Comparison of ENCODE assay signal across 8 cellular contexts in the genomic region with DNA sequence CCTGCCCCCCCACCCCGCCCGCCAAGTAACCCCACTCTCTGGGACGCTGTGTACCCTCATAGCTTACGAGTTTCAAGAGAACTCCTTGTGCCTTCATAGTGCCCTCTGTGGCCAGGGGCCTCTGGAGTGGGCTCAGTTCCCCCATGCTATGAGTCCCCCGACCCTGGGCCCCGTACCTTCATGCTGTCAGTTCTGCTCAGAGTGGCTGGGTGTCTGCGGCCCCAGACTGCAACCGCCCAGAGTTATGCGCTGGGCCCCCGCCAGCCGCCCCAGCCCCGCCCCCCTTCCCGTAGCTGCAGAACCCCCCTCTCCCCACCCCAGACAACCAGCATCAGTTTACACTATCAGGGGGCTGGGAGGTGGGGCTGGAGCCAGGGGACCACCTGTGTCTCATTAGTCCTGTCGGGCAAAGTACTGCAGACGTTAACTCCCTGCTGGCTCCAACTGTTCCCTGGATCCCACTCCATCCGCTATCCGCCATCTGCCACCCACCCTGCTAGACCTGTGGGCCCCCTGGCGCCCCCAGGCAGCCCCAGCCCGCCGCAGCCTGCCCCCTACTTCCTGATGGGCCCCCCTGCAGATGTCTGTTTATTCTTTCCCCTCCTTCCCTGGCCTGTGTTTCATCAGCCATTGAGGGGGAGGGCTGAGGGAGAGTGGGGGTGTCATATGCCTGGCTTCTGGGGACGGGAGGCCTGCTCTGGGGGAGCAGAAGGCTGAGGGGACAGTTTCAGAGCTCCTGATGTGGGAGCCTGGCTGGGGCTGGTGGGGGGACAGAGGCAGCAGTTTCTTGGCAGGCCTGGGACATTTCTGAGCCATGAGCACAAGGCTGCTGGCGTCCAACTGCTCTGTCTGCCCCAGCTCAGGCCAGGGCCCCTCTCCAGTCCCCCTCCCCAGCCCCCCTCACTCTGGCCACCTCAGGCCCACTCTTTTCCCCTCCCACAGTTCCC. TPM values are rescaled to one million over a fixed set of nuclear protein-coding genes. Genes with fewer than 3 reads are reported as not detected.
A peak's percentile ranks its signal among the peaks of the same experiment; 100 is the strongest.
DNase-seq lines count a peak whose midpoint lies in the region; ATAC-seq and TF ChIP-seq lines count a peak whose summit lies in the region.
"Had no signal": no experiment of that assay in that cellular context is flagged by ENCODE, and none has a peak within 500 bp of the region (broad histone marks: within the 10 kb centered on the region; RNA-seq: fewer than 3 reads in every experiment).

A gene with protein sequence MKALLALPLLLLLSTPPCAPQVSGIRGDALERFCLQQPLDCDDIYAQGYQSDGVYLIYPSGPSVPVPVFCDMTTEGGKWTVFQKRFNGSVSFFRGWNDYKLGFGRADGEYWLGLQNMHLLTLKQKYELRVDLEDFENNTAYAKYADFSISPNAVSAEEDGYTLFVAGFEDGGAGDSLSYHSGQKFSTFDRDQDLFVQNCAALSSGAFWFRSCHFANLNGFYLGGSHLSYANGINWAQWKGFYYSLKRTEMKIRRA (minus strand): TSS at position 217 of the 947 bp plus-strand sequence. CDS start 35 bp downstream, at position 182.

- H3K27ac ChIP-seq in adipose tissue (ENCODE audit: low read depth, low read length) = peak within 1 kb of the TSS; percentile 60
- H3K27ac ChIP-seq in spleen = peak within 1 kb of the TSS in 7 of 8 donors; percentile 64 to 83 (median 73)

- 10 to 21% (median 13%) methylated on average over 22 of the region's 22 CpGs for WGBS in adipose tissue, 3 donors
- 14 to 19% (median 16%) methylated on average over 14 to 22 of the region's 22 CpGs for WGBS in spleen, 5 donors

- ATAC-seq in HG02763 (IDR thresholded peaks at IDR 0.05; ENCODE audit: unreplicated experiment) (no peak), HG03565 (IDR thresholded peaks at IDR 0.05; ENCODE audit: unreplicated experiment) (no peak)

- H3K4me3 ChIP-seq in MG63 (no peak within 1 kb of the TSS), iPS-15b (ENCODE audit: low read depth, low read length) (peak within 1 kb of the TSS; percentile 8), spleen (no peak within 1 kb of the TSS)

- H3K4me1 ChIP-seq in iPS-15b (ENCODE audit: control insufficient read depth, insufficient read depth, low read length) = peaks cover 15% of the 10 kb centered on the region
- H3K4me1 ChIP-seq in spleen = peaks cover 3 to 86% (median 45%) of the 10 kb centered on the region in 6 donors

- H3K27me3 ChIP-seq in MG63 (no peaks in the 10 kb centered on the region), iPS-15b (ENCODE audit: control insufficient read depth, insufficient read depth, low read length) (no peaks in the 10 kb centered on the region), spleen (replicated peaks in 1 of 7) (peaks cover 0 to 9% (median 0%) of the 10 kb centered on the region in 7 donors)

- no peak for TF ChIP-seq CTCF in spleen (IDR thresholded peaks at IDR 0.05 in 8 of 11, conservative IDR thresholded peaks at IDR 0.05 in 3 of 11)

- intact Hi-C loops in spleen (cut with DNase I; ENCODE audit: low total_unique reads) = no loop called here

- H3K9me3 ChIP-seq in MG63 (no peaks in the 10 kb centered on the region), iPS-15b (ENCODE audit: control insufficient read depth, insufficient read depth, low read length) (no peaks in the 10 kb centered on the region), spleen (no peaks in the 10 kb centered on the region)

- H3K36me3 ChIP-seq in MG63 = no peaks in the 10 kb centered on the region; the same call in none of the 2 replicates
- peaks cover 31% of the 10 kb centered on the region for H3K36me3 ChIP-seq in iPS-15b (ENCODE audit: control insufficient read depth, insufficient read depth, low read length)
- peaks cover 0 to 40% (median 25%) of the 10 kb centered on the region in 6 donors for H3K36me3 ChIP-seq in spleen

- TF ChIP-seq POLR2A in spleen (IDR thresholded peaks at IDR 0.05) = no peak

- peak within 1 kb of the TSS; percentile 47 for H3K9ac ChIP-seq in iPS-15b (ENCODE audit: low read depth, low read length)

- peak; percentile 78 for DNase-seq in MG63
- DNase-seq in spleen = peak; percentile 64
- no peak for DNase-seq in SHP77 (lab: John Stamatoyannopoulos, UW)

RNA-seq across cellular contexts. Expression of the gene that starts here (rescaled TPM):
- 3.2 and 4.3 TPM in 2 replicates for total RNA-seq in MG63 (2014; rRNA removed; shearing (Covaris generic); ENCODE audit: low replicate concordance)
- polyA plus RNA-seq in adipose tissue = 100 to 1,000 TPM in 1 of 3 donors, 10 to 100 TPM in 1, 1 to 10 TPM in 1; 8.8 to 117 (median 67.7) TPM
- 10 to 100 TPM; 10.1 to 41.0 (median 21.8) TPM for total RNA-seq in spleen
- polyA plus RNA-seq in spleen = 10 to 100 TPM; 16.1 to 48.4 (median 17.8) TPM
- total RNA-seq: SK-MEL-5 had no signal

Comparison
In these comparisons a context has a peak if more than half of its experiments do, and no peak if none do; other contexts are left out.
1. DNase-seq: peak in MG63 (single experiment) and spleen (single experiment); none in SHP77 (0 of 2).